8 cellular contexts compared by ENCODE assay signal in the genomic region with DNA sequence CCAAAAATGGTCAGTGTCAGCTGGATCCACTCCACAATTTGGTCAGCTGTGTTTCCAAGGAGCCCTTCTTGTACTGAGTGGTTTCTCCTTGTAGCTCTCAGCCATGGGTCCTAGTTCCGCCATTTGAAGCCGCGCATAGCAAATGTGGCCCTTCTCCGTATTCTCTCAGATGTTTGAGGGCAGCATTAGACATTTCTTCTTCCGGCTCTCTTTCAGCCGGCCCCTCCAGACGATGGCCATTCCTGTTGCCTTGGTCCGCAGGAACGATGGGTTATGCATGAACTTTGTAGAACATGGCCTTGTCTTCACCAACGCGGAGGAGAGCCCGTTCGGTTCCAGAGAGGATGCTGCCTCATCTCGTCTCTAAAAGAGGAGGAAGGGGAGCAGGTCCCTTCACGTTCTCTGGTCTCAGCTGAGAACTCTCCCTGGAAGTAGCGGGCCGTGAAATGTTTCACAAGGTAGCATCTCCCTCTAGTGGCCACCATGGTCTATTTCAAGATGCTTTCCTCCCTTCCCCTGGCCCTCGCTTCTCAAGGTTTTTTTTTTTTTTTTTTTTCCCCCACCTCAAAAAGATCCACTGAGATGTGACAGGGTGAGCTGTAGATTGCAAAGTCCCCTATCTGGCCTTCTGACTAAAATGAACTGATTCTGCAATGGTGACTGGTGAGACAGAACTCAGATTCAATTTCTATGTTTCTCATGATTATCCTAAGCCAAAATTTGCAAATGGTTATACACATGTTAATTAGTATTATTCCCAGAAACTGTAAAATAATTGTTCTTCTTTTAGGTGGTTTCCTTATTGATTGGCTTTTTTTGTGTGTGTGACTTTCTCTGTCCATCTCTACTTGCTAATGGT. TPM values are rescaled to one million over a fixed set of nuclear protein-coding genes. Genes with fewer than 3 reads are reported as not detected.
DNase-seq lines count a peak whose midpoint lies in the region; ATAC-seq lines count a peak whose summit lies in the region.

No MANE protein-coding gene starts in this region.

- ATAC-seq in GM19455 (IDR thresholded peaks at IDR 0.05; ENCODE audit: unreplicated experiment) = peak; percentile 83
- ATAC-seq in esophagus mucosa = peak; percentile 85

- DNase-seq in CD1c-positive myeloid dendritic cell (ENCODE audit: extremely low spot score) (peak; percentile 86), HuH-7 (ENCODE audit: low spot score) (peak; percentile 74), OCI-M1 (lab: John Stamatoyannopoulos, UW) (peak; percentile 93), activated T-cell treated with anti-CD3 and anti-CD28 coated beads for 4 hours (peak; percentile 57), myocyte (ENCODE audit: low read depth) (peak; percentile 84)
- peak; percentile 17 to 51 for DNase-seq in stimulated activated CD8-positive, alpha-beta memory T cell treated with anti-CD3 and anti-CD28 coated beads, Interleukin-7, amount 100 ng/mL, for 48 hours (ENCODE audit: extremely low read depth in 1 of 2, low read depth in 1 of 2)

RNA-seq across cellular contexts. Expression of gene PLET1, which starts 19.8 kb away (rescaled TPM):
- total RNA-seq in esophagus mucosa (not detected), myocyte (not detected in 2 replicates)
- not detected for polyA plus RNA-seq in myocyte (2012)

RNA-seq across cellular contexts. Expression of gene PTS, which starts 54.3 kb away (rescaled TPM):
- total RNA-seq in esophagus mucosa = 32.5 TPM
- total RNA-seq in myocyte = 27.9 and 32.8 TPM in 2 replicates
- 45.8 TPM for polyA plus RNA-seq in myocyte (2012)

Comparison
In these comparisons a context has a peak if more than half of its experiments do, and no peak if none do; other contexts are left out.
1. Peak in every context shown above with its lines: DNase-seq and ATAC-seq.
2. DNase-seq: peak in every context shown above with its lines; median percentile 93 in OCI-M1; 86 in CD1c-positive myeloid dendritic cell; 84 in myocyte; 74 in HuH-7; 57 in activated T-cell treated with anti-CD3 and anti-CD28 coated beads for 4 hours; 34 in stimulated activated CD8-positive, alpha-beta memory T cell treated with anti-CD3 and anti-CD28 coated beads, Interleukin-7, amount 100 ng/mL, for 48 hours.